Comparison of ENCODE assay signal across 8 cellular contexts in genomic region chr9:128323786-128324185, GRCh38. TPM values are rescaled to one million over a fixed set of nuclear protein-coding genes. Genes with fewer than 3 reads are reported as not detected.
A peak's percentile ranks its signal among the peaks of the same experiment; 100 is the strongest.
DNase-seq lines count a peak whose midpoint lies in the region; TF ChIP-seq lines count a peak whose summit lies in the region.

No MANE protein-coding gene starts in this region.

- DNase-seq in A673 (ENCODE audit: low spot score) (no peak), brain microvascular endothelial cell (no peak), NCI-H1092 treated with DMSO at 0.1 percent for 48 hours (lab: John Stamatoyannopoulos, UW) (no peak), kidney glomerular epithelial cell (lab: John Stamatoyannopoulos, UW) (no peak), SHP77 treated with DMSO at 0.1 percent for 48 hours (lab: John Stamatoyannopoulos, UW) (no peak)
- no peak for DNase-seq in stimulated activated CD4-positive, alpha-beta T cell treated with anti-CD3 and anti-CD28 coated beads, Interleukin-15, amount 100 ng/mL, for 24 hours

- CTCF ChIA-PET in A673 (lab: Charles Lee) = no interaction called here

- no peak for TF ChIP-seq CTCF in A673 (conservative IDR thresholded peaks at IDR 0.05; ENCODE audit: low read depth, low read length)
- TF ChIP-seq CTCF in brain microvascular endothelial cell (IDR thresholded peaks at IDR 0.05; ENCODE audit: low read depth, low read length, missing control alignments) = no peak

- peaks cover 19% of the 10 kb centered on the region for H3K36me3 ChIP-seq in A673 (ENCODE audit: insufficient read depth, low read length, poor library complexity, severe bottlenecking)
- H3K36me3 ChIP-seq in HUES6 (ENCODE audit: control insufficient read depth, insufficient read depth, low read length) = peaks cover 28% of the 10 kb centered on the region
- H3K36me3 ChIP-seq in brain microvascular endothelial cell (replicated peaks) = peaks cover 31% of the 10 kb centered on the region
- peaks cover 14 to 28% of the 10 kb centered on the region in 2 donors for H3K36me3 ChIP-seq in mucosa of rectum (ENCODE audit: control insufficient read depth in 2 of 2, insufficient read depth in 2 of 2, low read length in 2 of 2)

- in situ Hi-C loops in brain microvascular endothelial cell (cut with HindIII; ENCODE audit: low pct_ligation_motif_present, low sequenced_read_pairs) = no loop called here

- H3K4me3 ChIP-seq in A673 (ENCODE audit: low read depth, low read length, poor library complexity, severe bottlenecking) (peak overlapping the region; percentile 98), HUES6 (ENCODE audit: low read depth, low read length) (peak overlapping the region; percentile 77), brain microvascular endothelial cell (ENCODE audit: low read depth, low read length) (peak overlapping the region; percentile 93), mucosa of rectum (ENCODE audit: low read length in 2 of 2) (peak overlapping the region; percentile 99)

- H3K9me3 ChIP-seq in A673 (ENCODE audit: low read depth, low read length, poor library complexity, severe bottlenecking) (no peaks in the 10 kb centered on the region), HUES6 (ENCODE audit: control insufficient read depth, insufficient read depth, low read depth, low read length) (no peaks in the 10 kb centered on the region), mucosa of rectum (ENCODE audit: control insufficient read depth in 2 of 2, low read length in 2 of 2) (no peaks in the 10 kb centered on the region)

- POLR2A ChIA-PET in A673 (lab: Charles Lee; ENCODE audit: low non-redundant PET) = no interaction called here

- H3K27ac ChIP-seq in A673 (ENCODE audit: low read depth, low read length, poor library complexity, severe bottlenecking) = peak overlapping the region; percentile 98
- no peak overlapping the region for H3K27ac ChIP-seq in HUES6 (ENCODE audit: low read depth, low read length)
- no peak overlapping the region for H3K27ac ChIP-seq in brain microvascular endothelial cell
- H3K27ac ChIP-seq in mucosa of rectum (ENCODE audit: low read depth in 2 of 2, low read length in 2 of 2) = peak overlapping the region in 1 of 2 donors; percentile 93

- intact Hi-C loops in A673 (cut with micrococcal nuclease; ENCODE audit: unreplicated experiment) = no loop called here

- peak overlapping the region; percentile 96 for H3K9ac ChIP-seq in HUES6 (ENCODE audit: low read length)
- H3K9ac ChIP-seq in mucosa of rectum (ENCODE audit: low read depth in 1 of 2, low read length in 2 of 2) = peak overlapping the region; percentile 85

- H3K27me3 ChIP-seq in A673 (replicated peaks; ENCODE audit: insufficient read depth, low read depth, low read length, poor library complexity) = no peaks in the 10 kb centered on the region
- no peaks in the 10 kb centered on the region for H3K27me3 ChIP-seq in HUES6 (ENCODE audit: control insufficient read depth, insufficient read depth, low read length)
- H3K27me3 ChIP-seq in brain microvascular endothelial cell (replicated peaks) = no peaks in the 10 kb centered on the region
- H3K27me3 ChIP-seq in mucosa of rectum (ENCODE audit: control insufficient read depth in 2 of 2, insufficient read depth in 2 of 2, low read length in 2 of 2) = no peaks in the 10 kb centered on the region

- H3K4me1 ChIP-seq in A673 (ENCODE audit: insufficient read depth, low read length, poor library complexity, severe bottlenecking) (peaks cover 13% of the 10 kb centered on the region), HUES6 (ENCODE audit: control insufficient read depth, insufficient read depth, low read length) (no peaks in the 10 kb centered on the region), mucosa of rectum (ENCODE audit: control insufficient read depth in 2 of 2, insufficient read depth in 2 of 2, low read length in 2 of 2) (peaks cover 8 to 20% of the 10 kb centered on the region in 2 donors)

- BruUV-seq in A673 (replicated peaks; lab: Mats Ljungman, UMichigan) = no TSS peak

RNA-seq across cellular contexts. Expression of gene COQ4, which starts 1.1 kb away (rescaled TPM):
- total RNA-seq in A673 (2021) = 58.2 and 62.8 TPM in 2 replicates

RNA-seq across cellular contexts. Expression of gene TRUB2, which starts 1.5 kb away (rescaled TPM):
- total RNA-seq in A673 (2021) = 47.8 and 57.4 TPM in 2 replicates

RNA-seq across cellular contexts. Expression of gene SLC27A4, which starts 16.5 kb away (rescaled TPM):
- total RNA-seq in A673 (2021) = 35.4 and 39.1 TPM in 2 replicates

RNA-seq across cellular contexts. Expression of gene URM1, which starts 47.4 kb away (rescaled TPM):
- 67.0 and 84.8 TPM in 2 replicates for total RNA-seq in A673 (2021)

RNA-seq across cellular contexts. Expression of gene SWI5, which starts 47.7 kb away (rescaled TPM):
- 19.0 and 24.2 TPM in 2 replicates for total RNA-seq in A673 (2021)
